In the genomic region with DNA sequence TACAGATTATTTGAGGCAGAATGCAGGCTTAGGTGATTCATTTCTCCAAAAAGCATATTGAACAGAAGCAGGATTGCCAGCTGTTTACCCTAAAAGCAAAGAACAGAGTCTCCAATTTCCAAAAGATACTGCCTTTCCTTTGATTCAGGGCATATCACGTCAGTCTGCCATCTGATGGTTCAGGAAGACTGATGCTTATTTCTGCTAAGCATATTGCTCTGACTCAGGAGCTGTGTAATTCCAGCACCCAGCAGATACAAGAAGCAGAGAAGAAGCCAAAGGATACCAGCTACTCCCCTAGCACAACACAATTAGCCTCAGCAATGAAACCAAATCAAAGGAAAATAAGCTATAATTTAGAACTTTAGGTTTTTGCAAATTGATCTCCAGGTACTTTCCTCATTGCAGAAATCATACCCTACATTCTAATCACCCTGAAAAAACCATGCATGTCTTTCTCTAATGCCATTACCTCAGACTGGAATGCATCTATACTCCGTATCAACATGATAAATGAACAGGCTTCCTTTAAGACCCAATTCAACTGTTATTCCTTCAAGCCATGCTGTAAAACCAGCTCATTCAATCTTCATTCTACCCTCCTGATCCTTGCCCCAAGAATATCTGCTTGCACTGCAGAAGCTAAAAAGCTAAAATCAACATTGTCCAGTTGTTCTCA, we compare ENCODE assay signal across 13 cellular contexts. TPM values are rescaled to one million over a fixed set of nuclear protein-coding genes. Genes with fewer than 3 reads are reported as not detected.
A peak's percentile ranks its signal among the peaks of the same experiment; 100 is the strongest.
DNase-seq lines count a peak whose midpoint lies in the region; ATAC-seq, FAIRE-seq and TF ChIP-seq lines count a peak whose summit lies in the region.
"Had no signal": no experiment of that assay in that cellular context is flagged by ENCODE, and none has a peak within 500 bp of the region (broad histone marks: within the 10 kb centered on the region; RNA-seq: fewer than 3 reads in every experiment).

No MANE protein-coding gene starts in this region.

- H3K79me2 ChIP-seq in mammary epithelial cell (ENCODE audit: insufficient read depth, low read length) (peaks cover 94% of the 10 kb centered on the region), HepG2 (ENCODE audit: insufficient read depth, low read length) (peaks cover 25% of the 10 kb centered on the region)

- H3K27me3 ChIP-seq in CD4-positive, alpha-beta T cell (ENCODE audit: control insufficient read depth, insufficient read depth, low read length): no peaks in the 10 kb centered on the region
- no peaks in the 10 kb centered on the region for H3K27me3 ChIP-seq in mammary epithelial cell (ENCODE audit: insufficient read depth, low read length)
- H3K27me3 ChIP-seq in HepG2 (ENCODE audit: control insufficient read depth in 1 of 2, insufficient read depth in 2 of 2, low read length in 2 of 2): no peaks in the 10 kb centered on the region

- H4K20me1 ChIP-seq in mammary epithelial cell (ENCODE audit: insufficient read depth, low read length) (peaks cover 4% of the 10 kb centered on the region), HepG2 (ENCODE audit: insufficient read depth, low read length) (0 out of 2 replicates have a peak, but pooled peaks cover 5% of the 10 kb centered on the region)

- 76% methylated on average over 2 of the region's 2 CpGs for WGBS in mammary epithelial cell (ENCODE audit: low coverage, missing lambda C conversion rate)
- 98% methylated on average over 2 of the region's 2 CpGs for WGBS in HepG2 (ENCODE audit: low lambda C conversion rate)

- H3K36me3 ChIP-seq in mammary epithelial cell (ENCODE audit: insufficient read depth, low read length) (no peaks in the 10 kb centered on the region), HepG2 (replicated peaks in 1 of 2; ENCODE audit: control insufficient read depth in 1 of 2, insufficient read depth in 2 of 2, low read length in 2 of 2) (no peaks in the 10 kb centered on the region)
- H3K36me3 ChIP-seq: prostate gland had no signal

- no peak for DNase-seq in CD4-positive, alpha-beta T cell
- peak; percentile 7 for DNase-seq in HT1080 (ENCODE audit: low read depth)
- peak; percentile 37 for DNase-seq in mammary epithelial cell
- peak; percentile 44 for DNase-seq in middle frontal gyrus (ENCODE audit: extremely low spot score, low spot score)
- no peak for DNase-seq in HepG2 (ENCODE audit: low spot score)
- DNase-seq in iPS-NIHi7 (ENCODE audit: extremely low spot score): no peak
- DNase-seq in NCI-H446 treated with DMSO at 0.1 percent for 48 hours (lab: John Stamatoyannopoulos, UW): no peak
- DNase-seq: DMS79 treated with DMSO at 0.1 percent for 48 hours, NCI-H2081, SW 1271 had no signal

- intact Hi-C loops in CD4-positive, alpha-beta T cell (cut with DNase I, micrococcal nuclease): no loop called here
- intact Hi-C loops in mammary epithelial cell (cut with micrococcal nuclease): no loop called here
- intact Hi-C loops in HepG2 (cut with micrococcal nuclease; ENCODE audit: unreplicated experiment): no loop called here

- TF ChIP-seq POLR2A in HepG2 (IDR thresholded peaks at IDR 0.05; ENCODE audit: insufficient read depth in 1 of 2, low read depth in 2 of 2, low read length in 2 of 2): no peak

- no peak overlapping the region for H3K27ac ChIP-seq in CD4-positive, alpha-beta T cell (ENCODE audit: low read depth, low read length)
- H3K27ac ChIP-seq in mammary epithelial cell (ENCODE audit: insufficient read depth, low read depth, low read length): no peak overlapping the region
- H3K27ac ChIP-seq in HepG2 (ENCODE audit: extremely low read length, insufficient read depth, low read length): no peak overlapping the region
- H3K27ac ChIP-seq: prostate gland had no signal

- H3K4me1 ChIP-seq in mammary epithelial cell (ENCODE audit: insufficient read depth, low read length) (no peaks in the 10 kb centered on the region), HepG2 (ENCODE audit: insufficient read depth, low read length) (peaks cover 28% of the 10 kb centered on the region)

- CTCF ChIA-PET in CD4-positive, alpha-beta T cell (lab: Charles Lee): interaction anchor here (0.9 to 1.2 kb wide), 3 partner anchors 10 to 56 kb away, joined by 3 to 4 read pairs (median 3); no protein-coding TSS in a partner anchor
- CTCF ChIA-PET in mammary epithelial cell (lab: Charles Lee; ENCODE audit: low non-redundant PET): interaction anchor here (0.7 kb wide), 1 partner anchor 51 kb away, joined by 3 read pairs; no protein-coding TSS in a partner anchor
- CTCF ChIA-PET in HepG2 (lab: Yijun Ruan, JAX; ENCODE audit: low intra/inter-chr PET ratio, low total read pairs): no interaction called here

- TF ChIP-seq CTCF in CD4-positive, alpha-beta T cell (IDR thresholded peaks at IDR 0.05): no peak
- TF ChIP-seq CTCF in mammary epithelial cell (conservative IDR thresholded peaks at IDR 0.05 in 1 of 2, IDR thresholded peaks at IDR 0.05 in 1 of 2; ENCODE audit: extremely low read depth in 1 of 2, insufficient read depth in 1 of 2, low read depth in 1 of 2, low read length in 2 of 2) (no peak), HepG2 (CRISPR knock-in tag; IDR thresholded peaks at IDR 0.05) (no peak)

- H3K4me3 ChIP-seq in mammary epithelial cell (replicated peaks in 1 of 3; ENCODE audit: insufficient read depth in 1 of 3, low read depth in 2 of 3, low read length in 3 of 3) (no peak overlapping the region), HepG2 (replicated peaks in 1 of 3; ENCODE audit: insufficient read depth in 1 of 3, low read depth in 2 of 3, low read length in 3 of 3) (no peak overlapping the region)
- H3K4me3 ChIP-seq: prostate gland had no signal

- no peak for TF ChIP-seq RAD21 in HepG2 (CRISPR knock-in tag; IDR thresholded peaks at IDR 0.05)

- FAIRE-seq in HepG2 (lab: Jason Lieb, UNC): no peak
- FAIRE-seq: islet of Langerhans had no signal

- POLR2A ChIA-PET in CD4-positive, alpha-beta T cell (lab: Charles Lee): interaction anchor here (1.2 to 1.4 kb wide), 2 partner anchors 9 to 24 kb away, joined by 3 read pairs; no protein-coding TSS in a partner anchor
- POLR2A ChIA-PET in HepG2 (lab: Yijun Ruan, JAX): no interaction called here

- H3K4me1 Mint-ChIP-seq in CD4-positive, alpha-beta T cell (ENCODE audit: low read depth): peaks cover 86% of the 10 kb centered on the region

- in situ Hi-C loops in mammary epithelial cell (cut with MboI; ENCODE audit: low sequenced_read_pairs in 2 of 2): no loop called here
- in situ Hi-C loops in HepG2 (cut with HindIII; ENCODE audit: extremely low pct_ligation_motif_present, low pct_unique_long_range_greater_than_20kb): no loop called here

- H3K27me3 Mint-ChIP-seq in CD4-positive, alpha-beta T cell: no peaks in the 10 kb centered on the region

- H3K9ac ChIP-seq in mammary epithelial cell (ENCODE audit: insufficient read depth, low read length) (no peak overlapping the region), HepG2 (ENCODE audit: insufficient read depth, low read depth, low read length) (no peak overlapping the region)

- H3K9me3 ChIP-seq in CD4-positive, alpha-beta T cell (ENCODE audit: control insufficient read depth, low read length): no peaks in the 10 kb centered on the region
- H3K9me3 ChIP-seq in mammary epithelial cell (replicated peaks; ENCODE audit: insufficient read depth, low read length): no peaks in the 10 kb centered on the region
- no peaks in the 10 kb centered on the region for H3K9me3 ChIP-seq in HepG2 (ENCODE audit: low read length)
- H3K9me3 ChIP-seq: prostate gland had no signal

- H3K36me3 Mint-ChIP-seq in CD4-positive, alpha-beta T cell (ENCODE audit: low read depth): peaks cover 12% of the 10 kb centered on the region

- no peak overlapping the region for H3K27ac Mint-ChIP-seq in CD4-positive, alpha-beta T cell

- H3K4me3 Mint-ChIP-seq in CD4-positive, alpha-beta T cell: peak overlapping the region; percentile 1

- dilution Hi-C loops in mammary epithelial cell (cut with HindIII; ENCODE audit: low sequenced_read_pairs): no loop called here

- TF ChIP-seq EP300 in HepG2 (IDR thresholded peaks at IDR 0.05; ENCODE audit: low read depth in 2 of 2, low read length in 2 of 2) (no peak), HepG2 (CRISPR knock-in tag; IDR thresholded peaks at IDR 0.05; ENCODE audit: borderline replicate concordance) (no peak)

- no TSS peak for BruUV-seq in mammary epithelial cell (replicated peaks; lab: Mats Ljungman, UMichigan)
- no TSS peak for BruUV-seq in HepG2 (replicated peaks; lab: Mats Ljungman, UMichigan)

- ATAC-seq in CD4-positive, alpha-beta T cell (ENCODE audit: poor library complexity): no peak
- ATAC-seq in HepG2 (no peak), HG03571 (IDR thresholded peaks at IDR 0.05; ENCODE audit: unreplicated experiment) (no peak)

- H3K4me2 ChIP-seq in mammary epithelial cell (ENCODE audit: insufficient read depth, low read depth, low read length): no peak overlapping the region
- H3K4me2 ChIP-seq in HepG2 (ENCODE audit: low read depth, low read length): no peak overlapping the region

- H2AFZ ChIP-seq in mammary epithelial cell (ENCODE audit: low read depth, low read length) (no peak overlapping the region), HepG2 (ENCODE audit: low read length) (no peak overlapping the region)

- no peaks in the 10 kb centered on the region for H3K9me3 Mint-ChIP-seq in CD4-positive, alpha-beta T cell

RNA-seq across cellular contexts. Expression of gene ABI1, which starts 55.1 kb away (rescaled TPM):
- 10 to 100 TPM; 83.2 to 83.6 TPM for total RNA-seq in CD4-positive, alpha-beta T cell
- total RNA-seq in HT1080 (2014; rRNA removed; shearing (Covaris generic)): 32.4 and 49.8 TPM in 2 replicates
- polyA plus RNA-seq in HT1080 (2015; cell fraction: cytosol; rRNA removed): 36.3 and 44.4 TPM in 2 replicates
- polyA plus RNA-seq in HT1080 (2015; cell fraction: nucleus; rRNA removed): 52.8 and 54.1 TPM in 2 replicates
- total RNA-seq in mammary epithelial cell (10 to 100 TPM; 55.2 to 72.6 TPM), HepG2 (2016; rRNA removed; fragmentation: Illumina TruSeq; extraction: Trizol) (22.9 and 29.3 TPM in 2 replicates)
- polyA plus RNA-seq in mammary epithelial cell (58.1 TPM), HepG2 (2011; rRNA removed) (16.4 and 20.9 TPM in 2 replicates)
- polyA minus RNA-seq in mammary epithelial cell: 33.0 TPM
- 3.5 and 4.0 TPM in 2 replicates for total RNA-seq in HepG2 (2016; cell fraction: cytosol; rRNA removed; fragmentation: Illumina TruSeq; extraction: Trizol; ENCODE audit: low read depth)
- total RNA-seq in HepG2 (2016; cell fraction: insoluble cytoplasmic fraction; rRNA removed; fragmentation: Illumina TruSeq; extraction: Trizol): 23.9 and 24.7 TPM in 2 replicates
- total RNA-seq in HepG2 (2016; cell fraction: membrane; rRNA removed; fragmentation: Illumina TruSeq; extraction: Trizol): 9.3 and 10.0 TPM in 2 replicates
- total RNA-seq in HepG2 (2016; cell fraction: nucleus; rRNA removed; fragmentation: Illumina TruSeq; extraction: Trizol): 18.3 and 20.7 TPM in 2 replicates
- 13.4 and 17.1 TPM in 2 replicates for polyA plus RNA-seq in HepG2 (2011; cell fraction: cytosol; rRNA removed)
- polyA plus RNA-seq in HepG2 (2011; cell fraction: nucleus; rRNA removed): 11.7 and 12.2 TPM in 2 replicates
- 12.8 and 18.5 TPM in 2 replicates for polyA plus RNA-seq in HepG2 (2012)
- polyA plus RNA-seq in HepG2 (2016; cell fraction: cytosol; fragmentation: Illumina TruSeq; extraction: Trizol; ENCODE audit: low read depth): 1.3 TPM in 2 replicates
- polyA plus RNA-seq in HepG2 (2016; cell fraction: insoluble cytoplasmic fraction; fragmentation: Illumina TruSeq; extraction: Trizol; ENCODE audit: low read depth): 28.5 and 28.8 TPM in 2 replicates
- 4.5 and 5.5 TPM in 2 replicates for polyA plus RNA-seq in HepG2 (2016; cell fraction: membrane; fragmentation: Illumina TruSeq; extraction: Trizol; ENCODE audit: low read depth)
- polyA plus RNA-seq in HepG2 (2016; cell fraction: nucleus; fragmentation: Illumina TruSeq; extraction: Trizol; ENCODE audit: insufficient read depth, low read depth): 18.6 and 19.8 TPM in 2 replicates
- polyA minus RNA-seq in HepG2 (2011; rRNA and poly(A)+ RNA removed; ENCODE audit: low replicate concordance): 13.8 and 16.1 TPM in 2 replicates
- 11.3 and 13.0 TPM in 2 replicates for polyA minus RNA-seq in HepG2 (2011; cell fraction: cytosol; rRNA and poly(A)+ RNA removed)
- 37.5 and 44.6 TPM in 2 replicates for polyA minus RNA-seq in HepG2 (2011; cell fraction: nucleus; rRNA and poly(A)+ RNA removed)

Comparison
In these comparisons a context has a peak if more than half of its experiments do, and no peak if none do; other contexts are left out.
1. DNase-seq: peak in HT1080 (single experiment), mammary epithelial cell (single experiment) and middle frontal gyrus (single experiment); none in CD4-positive, alpha-beta T cell (0 of 10), HepG2 (single experiment), iPS-NIHi7 (single experiment) and NCI-H446 treated with DMSO at 0.1 percent for 48 hours (single experiment).